ENCODE assay signal across 19 cellular contexts in the genomic region with DNA sequence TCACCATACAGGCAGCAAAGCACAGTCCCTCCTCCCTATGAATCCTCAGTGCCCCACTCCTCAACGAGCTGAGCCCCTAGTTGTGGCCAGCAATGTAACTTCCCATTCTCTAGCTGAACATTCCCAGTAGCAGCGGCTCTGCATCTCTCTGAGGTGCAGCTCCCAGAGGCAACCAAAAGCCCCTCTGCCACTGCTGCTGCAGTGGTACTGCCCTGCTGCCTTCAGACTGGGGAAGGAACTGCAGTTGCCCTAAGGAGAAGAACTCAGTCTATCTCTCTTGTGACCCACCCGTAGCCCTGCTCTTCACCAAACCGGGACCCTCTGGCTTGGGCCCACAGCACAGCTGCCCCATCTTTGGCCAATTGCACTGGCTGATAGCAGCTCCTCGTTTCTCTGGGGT. TPM values are rescaled to one million over a fixed set of nuclear protein-coding genes. Genes with fewer than 3 reads are reported as not detected.
DNase-seq lines count a peak whose midpoint lies in the region; ATAC-seq, FAIRE-seq and TF ChIP-seq lines count a peak whose summit lies in the region.
"Had no signal": no experiment of that assay in that cellular context is flagged by ENCODE, and none has a peak within 500 bp of the region (broad histone marks: within the 10 kb centered on the region; RNA-seq: fewer than 3 reads in every experiment).

No MANE protein-coding gene starts in this region.

- H3K27ac ChIP-seq in H9 (ENCODE audit: insufficient read length, low read depth, low read length) (no peak overlapping the region), GM12878 (ENCODE audit: control insufficient read depth, insufficient read depth) (no peak overlapping the region), endodermal cell (ENCODE audit: low read depth, low read length) (no peak overlapping the region), neuronal stem cell (replicated peaks; ENCODE audit: low read length) (no peak overlapping the region), psoas muscle (no peak overlapping the region)
- H3K27ac ChIP-seq: A549, C4-2B had no signal

- H3K9me3 ChIP-seq in H9 (ENCODE audit: control insufficient read depth, low read depth, low read length) (no peaks in the 10 kb centered on the region), GM12878 (replicated peaks; ENCODE audit: control insufficient read depth, insufficient read depth, low read length) (no peaks in the 10 kb centered on the region), endodermal cell (ENCODE audit: control insufficient read depth, low read length) (no peaks in the 10 kb centered on the region), neuronal stem cell (replicated peaks in 1 of 2; ENCODE audit: control insufficient read depth in 2 of 2, insufficient read depth in 1 of 2, low read depth in 1 of 2, low read length in 2 of 2) (no peaks in the 10 kb centered on the region), psoas muscle (no peaks in the 10 kb centered on the region)
- H3K9me3 ChIP-seq: A549, BE2C had no signal

- FAIRE-seq in GM12878 (lab: Jason Lieb, UNC): no peak
- FAIRE-seq: A549, G401.6, GM12892, GM19239 had no signal

- H2AFZ ChIP-seq in H9 (ENCODE audit: low read length) (no peak overlapping the region), GM12878 (ENCODE audit: control insufficient read depth, low read depth, low read length) (no peak overlapping the region), neuronal stem cell (ENCODE audit: low read length) (no peak overlapping the region)

- no peak overlapping the region for H2AK5ac ChIP-seq in H9 (ENCODE audit: insufficient read length, low read length)
- peak overlapping the region; percentile 33 for H2AK5ac ChIP-seq in neuronal stem cell (ENCODE audit: low read depth, low read length)

- H2BK15ac ChIP-seq in H9 (ENCODE audit: low read depth, low read length) (no peak overlapping the region), neuronal stem cell (ENCODE audit: low read length) (no peak overlapping the region)

- H3K27me3 ChIP-seq in H9 (ENCODE audit: insufficient read depth, low read length): no peaks in the 10 kb centered on the region
- no peaks in the 10 kb centered on the region for H3K27me3 ChIP-seq in GM12878 (replicated peaks in 1 of 2; ENCODE audit: control insufficient read depth in 2 of 2, insufficient read depth in 2 of 2, low read length in 1 of 2)
- H3K27me3 ChIP-seq in endodermal cell (ENCODE audit: control insufficient read depth, insufficient read depth, low read length, poor library complexity, severe bottlenecking): no peaks in the 10 kb centered on the region
- no peaks in the 10 kb centered on the region for H3K27me3 ChIP-seq in neuronal stem cell (ENCODE audit: control insufficient read depth in 3 of 3, insufficient read depth in 3 of 3, low read depth in 1 of 3, low read length in 3 of 3)
- no peaks in the 10 kb centered on the region for H3K27me3 ChIP-seq in psoas muscle (ENCODE audit: insufficient read depth in 3 of 3, low read length in 2 of 3)
- H3K27me3 ChIP-seq: BE2C had no signal

- POLR2A ChIA-PET in GM12878 (lab: Charles Lee): interaction anchor here (1.1 kb wide), 1 partner anchor 13 kb away, joined by 3 read pairs; no protein-coding TSS in a partner anchor

- TF ChIP-seq EP300 in GM12878 (IDR thresholded peaks at IDR 0.05; ENCODE audit: borderline replicate concordance in 1 of 2, control insufficient read depth in 1 of 2, low read depth in 2 of 2, low read length in 2 of 2): no peak

- DNase-seq in H9 (no peak), GM12878 (ENCODE audit: low read depth, low spot score) (no peak), endodermal cell (peak; percentile 61), neuronal stem cell (ENCODE audit: low spot score) (no peak), HuH-7.5 (ENCODE audit: low spot score) (no peak), Right ventricle myocardium superior (no peak), psoas muscle (no peak)
- DNase-seq in activated CD4-positive, alpha-beta T cell treated with anti-CD3 and anti-CD28 coated beads, Interleukin-2, amount 10 ng/mL, durations not matched to agents 24 days and 14 days: no peak
- DNase-seq: BE2C; CD4-positive, alpha-beta memory T cell; DMS79 had no signal

- H4K91ac ChIP-seq in H9 (ENCODE audit: insufficient read length, low read depth, low read length) (no peak overlapping the region), neuronal stem cell (ENCODE audit: low read depth, low read length, poor library complexity) (no peak overlapping the region)

- no peak overlapping the region for H4K5ac ChIP-seq in H9 (ENCODE audit: insufficient read length, low read depth, low read length)

- no TSS peak for BruUV-seq in GM12878 (replicated peaks; lab: Mats Ljungman, UMichigan)

- H2BK120ac ChIP-seq in H9 (ENCODE audit: low read depth, low read length, poor library complexity, severe bottlenecking) (no peak overlapping the region), neuronal stem cell (ENCODE audit: low read depth, low read length) (no peak overlapping the region)

- H3K23ac ChIP-seq in H9 (ENCODE audit: insufficient read length, low read depth, low read length) (no peak overlapping the region), neuronal stem cell (ENCODE audit: low read depth, low read length, poor library complexity) (no peak overlapping the region)

- no peaks in the 10 kb centered on the region for H3K36me3 Mint-ChIP-seq in H9 (ENCODE audit: insufficient read depth in 1 of 3, low read depth in 3 of 3)
- no peaks in the 10 kb centered on the region for H3K36me3 Mint-ChIP-seq in endodermal cell (ENCODE audit: low read depth)
- peaks cover 51% of the 10 kb centered on the region for H3K36me3 Mint-ChIP-seq in activated CD4-positive, alpha-beta T cell treated with anti-CD3 and anti-CD28 coated beads, Interleukin-2, amount 10 ng/mL, durations not matched to agents 24 days and 14 days (ENCODE audit: low read depth)

- H3K9ac ChIP-seq in H9 (ENCODE audit: extremely low read depth, insufficient read length, low read length) (no peak overlapping the region), GM12878 (ENCODE audit: control insufficient read depth, insufficient read depth, low read length) (no peak overlapping the region), endodermal cell (ENCODE audit: extremely low read depth, low read length, poor library complexity, severe bottlenecking) (no peak overlapping the region), neuronal stem cell (ENCODE audit: low read depth, low read length, poor library complexity) (no peak overlapping the region)

- in situ Hi-C loops in GM12878 (cut with MboI): no loop called here

- H3K4me3 Mint-ChIP-seq in H9: no peak overlapping the region
- H3K4me3 Mint-ChIP-seq in endodermal cell: no peak overlapping the region
- no peak overlapping the region for H3K4me3 Mint-ChIP-seq in activated CD4-positive, alpha-beta T cell treated with anti-CD3 and anti-CD28 coated beads, Interleukin-2, amount 10 ng/mL, durations not matched to agents 24 days and 14 days
- H3K4me3 Mint-ChIP-seq: CD4-positive, alpha-beta memory T cell; IgD-negative memory B cell had no signal

- CTCF ChIA-PET in GM12878 (lab: Yijun Ruan, JAX): no interaction called here

- H3K27ac Mint-ChIP-seq in H9 (no peak overlapping the region), endodermal cell (no peak overlapping the region)
- H3K27ac Mint-ChIP-seq in activated CD4-positive, alpha-beta T cell treated with anti-CD3 and anti-CD28 coated beads, Interleukin-2, amount 10 ng/mL, durations not matched to agents 24 days and 14 days: no peak overlapping the region
- H3K27ac Mint-ChIP-seq: IgD-negative memory B cell had no signal

- H2BK12ac ChIP-seq in H9 (ENCODE audit: insufficient read length, low read depth, low read length) (no peak overlapping the region), neuronal stem cell (ENCODE audit: low read length) (no peak overlapping the region)

- intact Hi-C loops in GM12878 (cut with micrococcal nuclease; ENCODE audit: unreplicated experiment) (no loop called here), Right ventricle myocardium superior (cut with DNase I) (no loop called here), psoas muscle (cut with DNase I) (no loop called here)
- intact Hi-C loops in activated CD4-positive, alpha-beta T cell treated with anti-CD3 and anti-CD28 coated beads, Interleukin-2, amount 10 ng/mL, durations not matched to agents 24 days and 14 days (cut with micrococcal nuclease): no loop called here

- no peaks in the 10 kb centered on the region for H3K79me2 ChIP-seq in H9 (ENCODE audit: insufficient read depth, low read length)
- H3K79me2 ChIP-seq in GM12878 (ENCODE audit: control insufficient read depth, insufficient read depth, low read length): no peaks in the 10 kb centered on the region

- H2BK5ac ChIP-seq in H9 (ENCODE audit: insufficient read length, low read length): no peak overlapping the region
- H2BK5ac ChIP-seq in neuronal stem cell (ENCODE audit: low read length): no peak overlapping the region

- no peaks in the 10 kb centered on the region for H3K79me1 ChIP-seq in H9 (ENCODE audit: insufficient read depth, low read depth, low read length, poor library complexity, severe bottlenecking)
- no peaks in the 10 kb centered on the region for H3K79me1 ChIP-seq in neuronal stem cell (ENCODE audit: low read depth, low read length)

- H3K18ac ChIP-seq in H9 (ENCODE audit: insufficient read length, low read depth, low read length) (no peak overlapping the region), neuronal stem cell (ENCODE audit: low read length) (no peak overlapping the region)

- H3T11ph ChIP-seq in H9 (ENCODE audit: low read length): no peak overlapping the region

- H3K4me3 ChIP-seq in GM12878: no peak overlapping the region
- H3K4me3 ChIP-seq in endodermal cell (ENCODE audit: low read length): no peak overlapping the region
- no peak overlapping the region for H3K4me3 ChIP-seq in neuronal stem cell (ENCODE audit: low read length in 2 of 2)
- no peak overlapping the region for H3K4me3 ChIP-seq in psoas muscle
- H3K4me3 ChIP-seq: A549 had no signal

- SMC1A ChIA-PET in GM12878 (lab: Charles Lee; ENCODE audit: uncharacterized antibody, unreplicated experiment): interaction anchor here (0.6 to 1.8 kb wide), 5 partner anchors 12 to 760 kb away, joined by 3 to 8 read pairs (median 3); no protein-coding TSS in a partner anchor

- no peak overlapping the region for H4K8ac ChIP-seq in H9 (replicated peaks; ENCODE audit: insufficient read length, low read depth, low read length)
- H4K8ac ChIP-seq in neuronal stem cell (ENCODE audit: low read depth, low read length): no peak overlapping the region

- H3K4me2 ChIP-seq in H9 (ENCODE audit: insufficient read depth, insufficient read length, low read length) (no peak overlapping the region), GM12878 (ENCODE audit: control insufficient read depth, insufficient read depth) (no peak overlapping the region), neuronal stem cell (ENCODE audit: insufficient read depth, low read length, poor library complexity, severe bottlenecking) (no peak overlapping the region)
- H3K4me2 ChIP-seq: A549 had no signal

- no peak for ATAC-seq in GM12878
- ATAC-seq in Right ventricle myocardium superior (ENCODE audit: poor library complexity): no peak
- ATAC-seq in psoas muscle: no peak
- ATAC-seq: A549 had no signal

- H3K14ac ChIP-seq in H9 (ENCODE audit: insufficient read depth, low read length) (no peak overlapping the region), neuronal stem cell (ENCODE audit: low read length) (no peak overlapping the region)

- H3K4me1 Mint-ChIP-seq in H9: no peaks in the 10 kb centered on the region
- peaks cover 19% of the 10 kb centered on the region for H3K4me1 Mint-ChIP-seq in endodermal cell
- peaks cover 5% of the 10 kb centered on the region for H3K4me1 Mint-ChIP-seq in activated CD4-positive, alpha-beta T cell treated with anti-CD3 and anti-CD28 coated beads, Interleukin-2, amount 10 ng/mL, durations not matched to agents 24 days and 14 days

- RAD21 ChIA-PET in GM12878 (lab: Charles Lee; ENCODE audit: unreplicated experiment): no interaction called here

- TF ChIP-seq POLR2A in GM12878 (IDR thresholded peaks at IDR 0.05; ENCODE audit: low read depth, low read length): no peak

- H3K4ac ChIP-seq in H9 (ENCODE audit: low read depth, low read length) (no peak overlapping the region), neuronal stem cell (ENCODE audit: low read length) (no peak overlapping the region)

- H3K4me1 ChIP-seq in H9 (ENCODE audit: insufficient read depth, low read length): no peaks in the 10 kb centered on the region
- no peaks in the 10 kb centered on the region for H3K4me1 ChIP-seq in GM12878 (ENCODE audit: control insufficient read depth, insufficient read depth, low read length)
- peaks cover 3% of the 10 kb centered on the region for H3K4me1 ChIP-seq in endodermal cell (ENCODE audit: control insufficient read depth, insufficient read depth, low read length)
- no peaks in the 10 kb centered on the region for H3K4me1 ChIP-seq in neuronal stem cell (ENCODE audit: control insufficient read depth in 2 of 2, insufficient read depth in 1 of 2, low read depth in 1 of 2, low read length in 2 of 2)
- H3K4me1 ChIP-seq in psoas muscle: no peaks in the 10 kb centered on the region
- H3K4me1 ChIP-seq: A549, BE2C had no signal

- H3K36me3 ChIP-seq in GM12878 (ENCODE audit: control insufficient read depth in 2 of 2, insufficient read depth in 2 of 2, low read length in 1 of 2): no peaks in the 10 kb centered on the region
- no peaks in the 10 kb centered on the region for H3K36me3 ChIP-seq in endodermal cell (ENCODE audit: control insufficient read depth, insufficient read depth, low read length)
- no peaks in the 10 kb centered on the region for H3K36me3 ChIP-seq in neuronal stem cell (replicated peaks in 1 of 2; ENCODE audit: control insufficient read depth in 2 of 2, insufficient read depth in 2 of 2, low read length in 2 of 2)
- H3K36me3 ChIP-seq in psoas muscle (ENCODE audit: insufficient read depth in 1 of 2, low read depth in 1 of 2): no peaks in the 10 kb centered on the region
- H3K36me3 ChIP-seq: BE2C had no signal

- H4K20me1 ChIP-seq in H9 (ENCODE audit: control insufficient read depth, insufficient read depth, insufficient read length): no peaks in the 10 kb centered on the region
- H4K20me1 ChIP-seq in GM12878 (ENCODE audit: control insufficient read depth, insufficient read depth): no peaks in the 10 kb centered on the region

- H3K27me3 Mint-ChIP-seq in H9 (ENCODE audit: low read depth) (no peaks in the 10 kb centered on the region; the same call in 1 of the 2 replicates), endodermal cell (ENCODE audit: insufficient read depth) (peaks cover 64% of the 10 kb centered on the region)
- no peaks in the 10 kb centered on the region for H3K27me3 Mint-ChIP-seq in activated CD4-positive, alpha-beta T cell treated with anti-CD3 and anti-CD28 coated beads, Interleukin-2, amount 10 ng/mL, durations not matched to agents 24 days and 14 days
- H3K27me3 Mint-ChIP-seq: CD4-positive, alpha-beta memory T cell had no signal

- peak; percentile 17; the same call in 1 of the 2 replicates for TF ChIP-seq RAD21 in GM12878 (IDR thresholded peaks at IDR 0.05; ENCODE audit: insufficient read depth, low read depth, low read length)

- H2BK20ac ChIP-seq in H9 (ENCODE audit: low read depth, low read length, poor library complexity, severe bottlenecking): no peak overlapping the region

- no CpG with 5 or more reads among the region's 5 CpGs for whole genome bisulfite sequencing in H9 (ENCODE audit: extremely low coverage, insufficient read length, low lambda C conversion rate)
- WGBS in GM12878 (ENCODE audit: insufficient coverage, insufficient replicate concordance, low lambda C conversion rate, missing lambda C conversion rate): 47% methylated on average over 5 of the region's 5 CpGs
- 55 to 69% methylated on average over 3 to 5 of the region's 5 CpGs for WGBS in endodermal cell (ENCODE audit: insufficient coverage in 1 of 2, insufficient read length in 1 of 2), 2 experiments
- no CpG with 5 or more reads among the region's 5 CpGs for WGBS in neuronal stem cell (ENCODE audit: extremely low coverage in 2 of 2, insufficient read length in 2 of 2, insufficient replicate concordance in 1 of 2), 2 donors
- 43 to 52% (median 46%) methylated on average over 5 of the region's 5 CpGs for whole genome bisulfite sequencing in psoas muscle, 3 donors

- no peaks in the 10 kb centered on the region for H3K23me2 ChIP-seq in H9 (ENCODE audit: insufficient read length, low read depth, low read length, poor library complexity, severe bottlenecking)

- H3K9me3 Mint-ChIP-seq in H9: peaks cover 0 to 4% of the 10 kb centered on the region in 2 experiments; a peak in 2 of 5 replicates
- H3K9me3 Mint-ChIP-seq in endodermal cell: peaks cover 4% of the 10 kb centered on the region
- H3K9me3 Mint-ChIP-seq in activated CD4-positive, alpha-beta T cell treated with anti-CD3 and anti-CD28 coated beads, Interleukin-2, amount 10 ng/mL, durations not matched to agents 24 days and 14 days: peaks cover 15% of the 10 kb centered on the region

- TF ChIP-seq CTCF in H9 (conservative IDR thresholded peaks at IDR 0.05) (peak; percentile 45; the same call in 2 of the 3 replicates), GM12878 (IDR thresholded peaks at IDR 0.05 in 2 of 3, conservative IDR thresholded peaks at IDR 0.05 in 1 of 3; ENCODE audit: control insufficient read depth in 2 of 3, extremely low read depth in 1 of 3, insufficient read depth in 1 of 3, low read depth in 3 of 3, low read length in 3 of 3) (0 out of 6 replicates have a peak, but pooled peaks of 1 of the 3 experiments have one; percentile 18), endodermal cell (conservative IDR thresholded peaks at IDR 0.05) (peak; percentile 70), psoas muscle (IDR thresholded peaks at IDR 0.05) (no peak)

- H3K56ac ChIP-seq in H9 (ENCODE audit: insufficient read length, low read depth, low read length): no peak overlapping the region

RNA-seq across cellular contexts. Expression of a gene that starts 31.6 kb away (rescaled TPM):
- not detected in 2 replicates for total RNA-seq in H9 (2021)
- total RNA-seq in GM12878 (2013; cell fraction: nucleolus; rRNA removed): 1.5 and 2.5 TPM in 2 replicates
- 0.34 and 0.82 TPM in 2 replicates for total RNA-seq in GM12878 (2014; rRNA removed)
- 0.49 and 0.88 TPM in 2 replicates for total RNA-seq in GM12878 (2014; rRNA removed; fragmentation: Illumina TruSeq; extraction: Trizol)
- total RNA-seq in GM12878 (2021): 0.28 and 0.35 TPM in 2 replicates
- 0.91 TPM for polyA plus RNA-seq in GM12878 (2011; ENCODE audit: low read depth)
- 7.2 and 9.4 TPM in 2 replicates for polyA plus RNA-seq in GM12878 (2011; rRNA removed)
- 2.0 and 2.4 TPM in 2 replicates for polyA plus RNA-seq in GM12878 (2011; cell fraction: cytosol; rRNA removed)
- polyA plus RNA-seq in GM12878 (2011; cell fraction: nucleus; rRNA removed): 6.5 and 7.2 TPM in 2 replicates
- 0.70 and 1.00 TPM in 2 replicates for polyA plus RNA-seq in GM12878 (2012)
- 0.46 and 0.53 TPM in 2 replicates for polyA plus RNA-seq in GM12878 (2014; fragmentation: Illumina TruSeq; extraction: Trizol)
- polyA plus RNA-seq in GM12878 (2014; fragmentation: Nextera tagmentation; extraction: Ambion mirVana): under 1 TPM; 0.35 to 0.56 TPM
- 0.26 and 0.29 TPM in 2 replicates for polyA plus RNA-seq in GM12878 (2014; rRNA removed)
- polyA plus RNA-seq in GM12878 (2016; fragmentation: Nextera tagmentation; extraction: Ambion mirVana): under 1 TPM; 0.19 to 0.42 TPM
- 4.1 and 5.2 TPM in 2 replicates for polyA minus RNA-seq in GM12878 (2011; rRNA and poly(A)+ RNA removed)
- 2.5 TPM in 1 of 2 replicates, not detected in the other for polyA minus RNA-seq in GM12878 (2011; cell fraction: cytosol; rRNA and poly(A)+ RNA removed)
- 8.0 and 14.0 TPM in 2 replicates for polyA minus RNA-seq in GM12878 (2011; cell fraction: nucleus; rRNA and poly(A)+ RNA removed)
- not detected for total RNA-seq in endodermal cell
- not detected for polyA plus RNA-seq in endodermal cell (2013, experiment 1 of 2)
- polyA plus RNA-seq in endodermal cell (2013, experiment 2 of 2): not detected
- not detected for polyA plus RNA-seq in neuronal stem cell (2013, experiment 1 of 2)
- polyA plus RNA-seq in neuronal stem cell (2013, experiment 2 of 2): not detected
- total RNA-seq in activated CD4-positive, alpha-beta T cell treated with anti-CD3 and anti-CD28 coated beads, Interleukin-2, amount 10 ng/mL, durations not matched to agents 24 days and 14 days: 10.4 and 11.3 TPM in 2 replicates
- total RNA-seq in Right ventricle myocardium superior: 0.22 TPM
- under 1 TPM in 3 of 4 donors, not detected in 1; 0.21 to 0.32 (median 0.22) TPM for total RNA-seq in psoas muscle
- polyA plus RNA-seq in psoas muscle: under 1 TPM in 2 of 3 donors, not detected in 1; 0.04 to 0.15 TPM
- total RNA-seq: HT-29 had no signal
- polyA plus RNA-seq: A549, AG04450 had no signal

RNA-seq across cellular contexts. Expression of a gene that starts 46.7 kb away (rescaled TPM):
- total RNA-seq in H9 (2021): 2.9 and 3.4 TPM in 2 replicates
- total RNA-seq in GM12878 (2013; cell fraction: nucleolus; rRNA removed): 152 and 157 TPM in 2 replicates
- 147 and 155 TPM in 2 replicates for total RNA-seq in GM12878 (2014; rRNA removed)
- total RNA-seq in GM12878 (2014; rRNA removed; fragmentation: Illumina TruSeq; extraction: Trizol): 120 and 123 TPM in 2 replicates
- 185 and 196 TPM in 2 replicates for total RNA-seq in GM12878 (2021)
- polyA plus RNA-seq in GM12878 (2011; ENCODE audit: low read depth): 119 TPM
- 375 and 581 TPM in 2 replicates for polyA plus RNA-seq in GM12878 (2011; rRNA removed)
- polyA plus RNA-seq in GM12878 (2011; cell fraction: cytosol; rRNA removed): 144 and 189 TPM in 2 replicates
- polyA plus RNA-seq in GM12878 (2011; cell fraction: nucleus; rRNA removed): 193 and 199 TPM in 2 replicates
- polyA plus RNA-seq in GM12878 (2012): 175 and 215 TPM in 2 replicates
- 366 and 473 TPM in 2 replicates for polyA plus RNA-seq in GM12878 (2014; fragmentation: Illumina TruSeq; extraction: Trizol)
- 100 to 1,000 TPM; 191 to 255 TPM for polyA plus RNA-seq in GM12878 (2014; fragmentation: Nextera tagmentation; extraction: Ambion mirVana)
- 188 and 232 TPM in 2 replicates for polyA plus RNA-seq in GM12878 (2014; rRNA removed)
- 100 to 1,000 TPM; 149 to 165 TPM for polyA plus RNA-seq in GM12878 (2016; fragmentation: Nextera tagmentation; extraction: Ambion mirVana)
- polyA minus RNA-seq in GM12878 (2011; rRNA and poly(A)+ RNA removed): 163 and 190 TPM in 2 replicates
- 90.2 and 92.9 TPM in 2 replicates for polyA minus RNA-seq in GM12878 (2011; cell fraction: cytosol; rRNA and poly(A)+ RNA removed)
- 119 and 143 TPM in 2 replicates for polyA minus RNA-seq in GM12878 (2011; cell fraction: nucleus; rRNA and poly(A)+ RNA removed)
- 10 to 100 TPM; 10.4 to 11.9 TPM for total RNA-seq in endodermal cell
- polyA plus RNA-seq in endodermal cell (2013, experiment 1 of 2): 8.3 TPM
- 10.8 TPM for polyA plus RNA-seq in endodermal cell (2013, experiment 2 of 2)
- 7.6 TPM for polyA plus RNA-seq in neuronal stem cell (2013, experiment 1 of 2)
- 8.2 TPM for polyA plus RNA-seq in neuronal stem cell (2013, experiment 2 of 2)
- 217 and 223 TPM in 2 replicates for total RNA-seq in activated CD4-positive, alpha-beta T cell treated with anti-CD3 and anti-CD28 coated beads, Interleukin-2, amount 10 ng/mL, durations not matched to agents 24 days and 14 days
- 21.1 TPM for total RNA-seq in Right ventricle myocardium superior
- total RNA-seq in psoas muscle: 10 to 100 TPM; 12.6 to 29.4 (median 15.3) TPM
- 10 to 100 TPM in 2 of 3 donors, 1 to 10 TPM in 1; 9.6 to 14.0 (median 13.0) TPM for polyA plus RNA-seq in psoas muscle
- total RNA-seq: HT-29 had no signal
